16 cellular contexts compared by ENCODE assay signal in genomic region chr6:132364675-132365074, GRCh38. TPM values are rescaled to one million over a fixed set of nuclear protein-coding genes. Genes with fewer than 3 reads are reported as not detected.
"Had no signal": no experiment of that assay in that cellular context is flagged by ENCODE, and none has a peak within 500 bp of the region (broad histone marks: within the 10 kb centered on the region; RNA-seq: fewer than 3 reads in every experiment).

No MANE protein-coding gene starts in this region.

- H3K36me3 Mint-ChIP-seq: activated naive CD4-positive, alpha-beta T cell treated with anti-CD3 and anti-CD28 coated beads, Interleukin-2, amount 50 U/mL, for 72 hours; WTC11 had no signal

- H3K4me3 ChIP-seq: esophagus squamous epithelium, sigmoid colon, thyroid gland, vagina had no signal

- H3K36me3 ChIP-seq: brain microvascular endothelial cell, esophagus squamous epithelium, sigmoid colon, thyroid gland, vagina had no signal

- H3K9me3 ChIP-seq: esophagus squamous epithelium, sigmoid colon, thyroid gland, vagina had no signal

- H3K27me3 Mint-ChIP-seq: stimulated activated naive B cell treated with anti-CD40 and anti-IgM and Interleukin-4, amounts not matched to agents 10 μg/mL and 1 μg/mL and 100 μg/mL, for 72 hours had no signal

- H3K27ac ChIP-seq: brain microvascular endothelial cell, esophagus squamous epithelium, foreskin keratinocyte, sigmoid colon, thyroid gland, vagina had no signal

- H3K27me3 ChIP-seq: brain microvascular endothelial cell, esophagus squamous epithelium, foreskin keratinocyte, sigmoid colon, thyroid gland, vagina had no signal

- H3K4me3 Mint-ChIP-seq: activated CD8-positive, alpha-beta T cell treated with anti-CD3 and anti-CD28 coated beads for 36 hours; T-helper 17 cell; WTC11 had no signal

- H3K9me3 Mint-ChIP-seq: activated CD8-positive, alpha-beta T cell treated with anti-CD3 and anti-CD28 coated beads for 36 hours; activated naive CD4-positive, alpha-beta T cell treated with anti-CD3 and anti-CD28 coated beads, Interleukin-2, amount 50 U/mL, for 72 hours; stimulated activated naive B cell treated with anti-CD40 and anti-IgM and Interleukin-4, amounts not matched to agents 10 μg/mL and 1 μg/mL and 100 μg/mL, for 72 hours; WTC11 had no signal

- H3K4me1 ChIP-seq: esophagus squamous epithelium, foreskin keratinocyte, sigmoid colon, thyroid gland, vagina had no signal

- ATAC-seq: foreskin keratinocyte, T-helper 17 cell had no signal

- DNase-seq: activated CD4-positive, alpha-beta T cell treated with anti-CD3 and anti-CD28 coated beads for 48 hours; activated effector memory CD4-positive, alpha-beta T cell treated with anti-CD3 and anti-CD28 coated beads, Interleukin-2, amount 50 U/mL, for 16 hours; activated T-cell treated with anti-CD3 and anti-CD28 coated beads, Interleukin-2, amount 50 U/mL, for 48 hours; brain microvascular endothelial cell; cortex of kidney; effector CD4-positive, alpha-beta T cell; esophagus squamous epithelium; foreskin keratinocyte; T-helper 17 cell; thyroid gland had no signal

RNA-seq across cellular contexts. Expression of gene MOXD1, which starts 36.6 kb away (rescaled TPM):
- total RNA-seq: activated CD8-positive, alpha-beta T cell treated with anti-CD3 and anti-CD28 coated beads for 36 hours; T-helper 17 cell had no signal
